ENCODE assay signal across 5 cellular contexts in genomic region chr7:154006381-154006780, GRCh38. TPM values are rescaled to one million over a fixed set of nuclear protein-coding genes. Genes with fewer than 3 reads are reported as not detected.
"Had no signal": no experiment of that assay in that cellular context is flagged by ENCODE, and none has a peak within 500 bp of the region (broad histone marks: within the 10 kb centered on the region; RNA-seq: fewer than 3 reads in every experiment).

No MANE protein-coding gene starts in this region.

RNA-seq across cellular contexts. Expression of gene DPP6, which starts 45.8 kb away (rescaled TPM):
- total RNA-seq: M059J, NCI-H460, PC-3, SJSA1 had no signal
- polyA plus RNA-seq: SK-N-SH had no signal
